ENCODE assay signal across 2 cellular contexts in the genomic region with DNA sequence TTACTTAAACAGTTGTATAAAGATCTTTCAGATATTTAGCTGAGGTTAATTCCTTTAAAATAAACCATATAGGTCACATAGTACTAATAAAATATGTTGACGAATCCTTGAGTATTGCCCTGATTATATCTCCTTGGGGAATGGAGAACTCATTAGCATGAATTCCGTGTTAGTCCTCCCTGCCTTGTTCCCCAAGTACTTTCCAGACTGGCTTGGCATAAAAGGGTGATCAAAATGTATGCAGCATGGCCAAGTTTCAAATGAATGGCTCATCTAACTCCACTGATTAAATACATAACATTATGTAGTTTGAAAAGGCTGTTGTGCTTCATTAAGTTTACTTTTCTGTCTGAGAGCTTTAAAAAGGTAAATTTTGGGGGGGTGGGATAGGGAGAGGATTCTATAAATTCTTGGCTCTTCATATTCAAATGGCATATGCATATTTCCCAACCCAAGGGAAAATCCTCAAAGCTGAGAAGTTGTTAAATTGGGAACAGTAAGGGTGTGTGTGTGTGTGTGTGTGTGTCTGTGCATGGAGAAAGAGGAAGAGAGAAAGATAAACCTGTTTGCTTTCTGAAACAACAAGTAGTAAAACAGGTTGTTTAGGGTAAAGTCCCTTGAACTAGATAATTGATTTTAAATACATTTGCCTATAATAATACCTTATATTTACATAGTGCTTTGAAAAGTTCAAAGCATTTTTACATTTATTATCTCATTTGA.
A peak's percentile ranks its signal among the peaks of the same experiment; 100 is the strongest.
TF ChIP-seq lines count a peak whose summit lies in the region.

No MANE protein-coding gene starts in this region.

TF ChIP-seq in IMR-90, 13 proteins besides CTCF, POLR2A, EP300 and RAD21:
- TF ChIP-seq MXI1 (IDR thresholded peaks at IDR 0.05; ENCODE audit: borderline replicate concordance, low read depth, low read length), result no peak
- TF ChIP-seq NFE2L2 (IDR thresholded peaks at IDR 0.05; ENCODE audit: low read depth, low read length), result no peak
- TF ChIP-seq BHLHE40 (IDR thresholded peaks at IDR 0.05; ENCODE audit: low read depth, low read length), result no peak
- no peak for TF ChIP-seq SMC3 (IDR thresholded peaks at IDR 0.05; ENCODE audit: low read depth, low read length)
- no peak for TF ChIP-seq MAZ (IDR thresholded peaks at IDR 0.05; ENCODE audit: borderline replicate concordance, low read depth, low read length)
- TF ChIP-seq, protein P1, sequence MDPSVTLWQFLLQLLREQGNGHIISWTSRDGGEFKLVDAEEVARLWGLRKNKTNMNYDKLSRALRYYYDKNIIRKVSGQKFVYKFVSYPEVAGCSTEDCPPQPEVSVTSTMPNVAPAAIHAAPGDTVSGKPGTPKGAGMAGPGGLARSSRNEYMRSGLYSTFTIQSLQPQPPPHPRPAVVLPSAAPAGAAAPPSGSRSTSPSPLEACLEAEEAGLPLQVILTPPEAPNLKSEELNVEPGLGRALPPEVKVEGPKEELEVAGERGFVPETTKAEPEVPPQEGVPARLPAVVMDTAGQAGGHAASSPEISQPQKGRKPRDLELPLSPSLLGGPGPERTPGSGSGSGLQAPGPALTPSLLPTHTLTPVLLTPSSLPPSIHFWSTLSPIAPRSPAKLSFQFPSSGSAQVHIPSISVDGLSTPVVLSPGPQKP (IDR thresholded peaks at IDR 0.05; ENCODE audit: borderline replicate concordance, low read depth, low read length), result no peak
- TF ChIP-seq RCOR1 (IDR thresholded peaks at IDR 0.05; ENCODE audit: insufficient replicate concordance, low read length), result no peak
- no peak for TF ChIP-seq CHD1 (IDR thresholded peaks at IDR 0.05; ENCODE audit: low read depth, low read length)
- TF ChIP-seq USF2 (IDR thresholded peaks at IDR 0.05; ENCODE audit: low read depth, low read length), result no peak

TF ChIP-seq in K562, 482 proteins besides CTCF, POLR2A, EP300 and RAD21:
- no peak for TF ChIP-seq MEF2A (IDR thresholded peaks at IDR 0.05; ENCODE audit: control insufficient read depth, low read depth, low read length)
- TF ChIP-seq ZFP36 (IDR thresholded peaks at IDR 0.05; ENCODE audit: low read depth, low read length, partially characterized antibody), result no peak
- TF ChIP-seq SMARCE1 (IDR thresholded peaks at IDR 0.05), result peak; percentile 28; the same call in 1 of the 2 replicates
- no peak for TF ChIP-seq C11orf30 (IDR thresholded peaks at IDR 0.05; ENCODE audit: low read depth)
- TF ChIP-seq, protein P2, sequence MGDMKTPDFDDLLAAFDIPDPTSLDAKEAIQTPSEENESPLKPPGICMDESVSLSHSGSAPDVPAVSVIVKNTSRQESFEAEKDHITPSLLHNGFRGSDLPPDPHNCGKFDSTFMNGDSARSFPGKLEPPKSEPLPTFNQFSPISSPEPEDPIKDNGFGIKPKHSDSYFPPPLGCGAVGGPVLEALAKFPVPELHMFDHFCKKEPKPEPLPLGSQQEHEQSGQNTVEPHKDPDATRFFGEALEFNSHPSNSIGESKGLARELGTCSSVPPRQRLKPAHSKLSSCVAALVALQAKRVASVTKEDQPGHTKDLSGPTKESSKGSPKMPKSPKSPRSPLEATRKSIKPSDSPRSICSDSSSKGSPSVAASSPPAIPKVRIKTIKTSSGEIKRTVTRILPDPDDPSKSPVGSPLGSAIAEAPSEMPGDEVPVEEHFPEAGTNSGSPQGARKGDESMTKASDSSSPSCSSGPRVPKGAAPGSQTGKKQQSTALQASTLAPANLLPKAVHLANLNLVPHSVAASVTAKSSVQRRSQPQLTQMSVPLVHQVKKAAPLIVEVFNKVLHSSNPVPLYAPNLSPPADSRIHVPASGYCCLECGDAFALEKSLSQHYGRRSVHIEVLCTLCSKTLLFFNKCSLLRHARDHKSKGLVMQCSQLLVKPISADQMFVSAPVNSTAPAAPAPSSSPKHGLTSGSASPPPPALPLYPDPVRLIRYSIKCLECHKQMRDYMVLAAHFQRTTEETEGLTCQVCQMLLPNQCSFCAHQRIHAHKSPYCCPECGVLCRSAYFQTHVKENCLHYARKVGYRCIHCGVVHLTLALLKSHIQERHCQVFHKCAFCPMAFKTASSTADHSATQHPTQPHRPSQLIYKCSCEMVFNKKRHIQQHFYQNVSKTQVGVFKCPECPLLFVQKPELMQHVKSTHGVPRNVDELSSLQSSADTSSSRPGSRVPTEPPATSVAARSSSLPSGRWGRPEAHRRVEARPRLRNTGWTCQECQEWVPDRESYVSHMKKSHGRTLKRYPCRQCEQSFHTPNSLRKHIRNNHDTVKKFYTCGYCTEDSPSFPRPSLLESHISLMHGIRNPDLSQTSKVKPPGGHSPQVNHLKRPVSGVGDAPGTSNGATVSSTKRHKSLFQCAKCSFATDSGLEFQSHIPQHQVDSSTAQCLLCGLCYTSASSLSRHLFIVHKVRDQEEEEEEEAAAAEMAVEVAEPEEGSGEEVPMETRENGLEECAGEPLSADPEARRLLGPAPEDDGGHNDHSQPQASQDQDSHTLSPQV (IDR thresholded peaks at IDR 0.05), result no peak
- no peak for TF ChIP-seq ZNF79 (CRISPR knock-in tag; IDR thresholded peaks at IDR 0.05; ENCODE audit: low read depth)
- TF ChIP-seq ZNF586 (CRISPR knock-in tag; conservative IDR thresholded peaks at IDR 0.05), result no peak
- TF ChIP-seq ARID1B (IDR thresholded peaks at IDR 0.05), result peak; percentile 28
- TF ChIP-seq SPI1 (IDR thresholded peaks at IDR 0.05; ENCODE audit: borderline replicate concordance, low read depth, low read length), result peak; percentile 79
- no peak for TF ChIP-seq POLR3A (IDR thresholded peaks at IDR 0.05; ENCODE audit: borderline replicate concordance, extremely low read depth, insufficient read depth, insufficient read length)
